In the genomic region with DNA sequence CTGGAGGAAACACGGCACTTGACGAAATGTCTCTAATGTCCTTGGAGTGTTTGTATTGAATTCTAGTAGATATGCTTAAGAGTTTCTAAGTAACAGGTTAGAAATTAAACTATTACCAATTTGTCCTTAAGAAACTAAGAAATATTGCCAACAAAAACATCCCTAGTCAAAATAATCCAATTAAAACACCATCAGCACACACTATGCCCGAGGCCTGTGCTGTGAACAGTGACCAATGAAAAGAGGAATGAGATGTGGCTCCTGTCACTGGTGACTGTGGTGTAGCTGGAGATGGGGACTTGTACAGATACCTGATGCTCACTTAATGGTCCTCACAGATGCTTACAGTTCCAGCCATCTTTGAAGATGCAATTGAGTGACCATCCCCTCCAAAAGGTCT, we compare ENCODE assay signal across 30 cellular contexts.
DNase-seq lines count a peak whose midpoint lies in the region; ATAC-seq and TF ChIP-seq lines count a peak whose summit lies in the region.
"Had no signal": no experiment of that assay in that cellular context is flagged by ENCODE, and none has a peak within 500 bp of the region (broad histone marks: within the 10 kb centered on the region; RNA-seq: fewer than 3 reads in every experiment).

No MANE protein-coding gene starts in this region.

- POLR2A ChIA-PET in SK-N-SH (lab: Yijun Ruan, JAX): no interaction called here

- no peaks in the 10 kb centered on the region for H3F3A ChIP-seq in SK-N-SH (replicated peaks; ENCODE audit: insufficient read depth)

- H3K4me3 ChIP-seq in SK-N-SH (ENCODE audit: low read depth in 2 of 2, low read length in 1 of 2) (no peak overlapping the region), epithelial cell of proximal tubule (ENCODE audit: low read depth, low read length) (no peak overlapping the region), mucosa of descending colon (no peak overlapping the region)
- H3K4me3 ChIP-seq: A549; BLaER1; BLaER1 treated with 17β-estradiol and CSF1 and Interleukin-3, amounts not matched to agents 10 nM and 100 nM had no signal

- H3K9me3 ChIP-seq in SK-N-SH (no peaks in the 10 kb centered on the region), mucosa of descending colon (no peaks in the 10 kb centered on the region)
- H3K9me3 ChIP-seq: A549; BE2C; BLaER1; BLaER1 treated with 17β-estradiol and CSF1 and Interleukin-3, amounts not matched to agents 10 nM and 100 nM; Caco-2 had no signal

- ATAC-seq in SK-N-SH treated with all-trans-retinoic acid at 6 μM for 48 hours: no peak
- no peak for ATAC-seq in mucosa of descending colon
- ATAC-seq in HG03469 (IDR thresholded peaks at IDR 0.05; ENCODE audit: unreplicated experiment): no peak
- no peak for ATAC-seq in HG02981 (IDR thresholded peaks at IDR 0.05; ENCODE audit: unreplicated experiment)
- ATAC-seq: A549; CD8-positive, alpha-beta T cell had no signal

- no peak for TF ChIP-seq CTCF in SK-N-SH (IDR thresholded peaks at IDR 0.05)
- no peak for TF ChIP-seq CTCF in epithelial cell of proximal tubule (conservative IDR thresholded peaks at IDR 0.05; ENCODE audit: low read depth, low read length)
- TF ChIP-seq CTCF in mucosa of descending colon (IDR thresholded peaks at IDR 0.05): no peak

- no peaks in the 10 kb centered on the region for H3K27me3 ChIP-seq in SK-N-SH (ENCODE audit: insufficient read depth)
- H3K27me3 ChIP-seq: BE2C; BLaER1; BLaER1 treated with 17β-estradiol and CSF1 and Interleukin-3, amounts not matched to agents 10 nM and 100 nM had no signal

- CTCF ChIA-PET in SK-N-SH (lab: Yijun Ruan, JAX): interaction anchor here (0.6 to 1.4 kb wide), 2 partner anchors 12 to 217 kb away, joined by 3 to 4 read pairs; no protein-coding TSS in a partner anchor

- no peak for TF ChIP-seq RAD21 in SK-N-SH (IDR thresholded peaks at IDR 0.05; ENCODE audit: low read length)

- WGBS in SK-N-SH (ENCODE audit: low lambda C conversion rate): 17% methylated on average over 3 of the region's 3 CpGs

- H3K9ac ChIP-seq in SK-N-SH: no peak overlapping the region
- H3K9ac ChIP-seq: BLaER1; BLaER1 treated with 17β-estradiol and CSF1 and Interleukin-3, amounts not matched to agents 10 nM and 100 nM had no signal

- H2AFZ ChIP-seq in SK-N-SH (ENCODE audit: low read depth): no peak overlapping the region

- no peaks in the 10 kb centered on the region for H3K79me2 ChIP-seq in SK-N-SH (ENCODE audit: insufficient read depth)

- H3K27ac ChIP-seq in SK-N-SH (ENCODE audit: low read depth in 2 of 2, low read length in 1 of 2): no peak overlapping the region; a peak in 1 of 4 replicates
- H3K27ac ChIP-seq: 22Rv1; A549; BLaER1; BLaER1 treated with 17β-estradiol and CSF1 and Interleukin-3, amounts not matched to agents 10 nM and 100 nM; C4-2B had no signal

- intact Hi-C loops in mucosa of descending colon (cut with DNase I, micrococcal nuclease) (no loop called here), cardiac septum (cut with DNase I) (no loop called here)

- H3K4me2 ChIP-seq in SK-N-SH: no peak overlapping the region
- H3K4me2 ChIP-seq: A549; BLaER1; BLaER1 treated with 17β-estradiol and CSF1 and Interleukin-3, amounts not matched to agents 10 nM and 100 nM had no signal

- no peaks in the 10 kb centered on the region for H3K36me3 ChIP-seq in SK-N-SH (replicated peaks in 1 of 2; ENCODE audit: control insufficient read depth in 1 of 2, insufficient read depth in 2 of 2, low read length in 1 of 2)
- H3K36me3 ChIP-seq in mucosa of descending colon (ENCODE audit: low read depth): no peaks in the 10 kb centered on the region
- H3K36me3 ChIP-seq: BE2C; BLaER1; BLaER1 treated with 17β-estradiol and CSF1 and Interleukin-3, amounts not matched to agents 10 nM and 100 nM had no signal

- peak; percentile 50 for DNase-seq in SK-N-SH
- peak; percentile 13 for DNase-seq in epithelial cell of proximal tubule (ENCODE audit: low read depth)
- peak; percentile 89 for DNase-seq in renal cortical epithelial cell (ENCODE audit: low read depth)
- DNase-seq in mucosa of descending colon: no peak
- no peak for DNase-seq in cardiac septum (ENCODE audit: low spot score)
- DNase-seq: 8988T; ACHN; AML-193; BE2C; C1 segment of cervical spinal cord; Caco-2; Calu3; CD4-positive, alpha-beta memory T cell; CD4-positive, alpha-beta T cell; CD4-positive, CD25-positive, alpha-beta regulatory T cell; CD8-positive, alpha-beta memory T cell; CD8-positive, alpha-beta T cell; COR-L47; DMS 273 treated with DMSO at 0.1 percent for 48 hours; DMS53; DND-41; EL had no signal

- peak in 1 of 2 experiments; percentile 67; a peak in 2 of 4 replicates for TF ChIP-seq EP300 in SK-N-SH (IDR thresholded peaks at IDR 0.05; ENCODE audit: borderline replicate concordance in 1 of 2, low read depth in 1 of 2, low read length in 1 of 2)

- H3K9me2 ChIP-seq in SK-N-SH: no peaks in the 10 kb centered on the region

- no peaks in the 10 kb centered on the region for H4K20me1 ChIP-seq in SK-N-SH (ENCODE audit: insufficient read depth)
- H4K20me1 ChIP-seq: BLaER1; BLaER1 treated with 17β-estradiol and CSF1 and Interleukin-3, amounts not matched to agents 10 nM and 100 nM had no signal

- peaks cover 0 to 10% of the 10 kb centered on the region in 2 experiments; a peak in 2 of 4 replicates for H3K4me1 ChIP-seq in SK-N-SH (ENCODE audit: control insufficient read depth in 1 of 2, insufficient read depth in 2 of 2, low read depth in 1 of 2, low read length in 1 of 2)
- H3K4me1 ChIP-seq in mucosa of descending colon (ENCODE audit: low read depth): no peaks in the 10 kb centered on the region
- H3K4me1 ChIP-seq: A549; BE2C; BLaER1; BLaER1 treated with 17β-estradiol and CSF1 and Interleukin-3, amounts not matched to agents 10 nM and 100 nM; Caco-2 had no signal

TF ChIP-seq in SK-N-SH, 30 proteins besides CTCF, POLR2A, EP300 and RAD21:
- peak; percentile 31; the same call in 1 of the 2 replicates for TF ChIP-seq RCOR1 (IDR thresholded peaks at IDR 0.05; ENCODE audit: low read length)
- TF ChIP-seq GATA2 (CRISPR knock-in tag; IDR thresholded peaks at IDR 0.05): 0 out of 2 replicates have a peak, but pooled peaks have one; percentile 29
- no peak for TF ChIP-seq FOSL2 (IDR thresholded peaks at IDR 0.05; ENCODE audit: borderline replicate concordance, low read depth)
TF ChIP-seq in SK-N-SH: peak in this region for 2.

TF ChIP-seq in SK-N-SH treated with all-trans-retinoic acid at 6 μM for 48 hours, 23 proteins besides CTCF, POLR2A, EP300 and RAD21:
- TF ChIP-seq TCF4 (CRISPR knock-in tag; IDR thresholded peaks at IDR 0.05; ENCODE audit: borderline replicate concordance) (peak; percentile 52; the same call in 1 of the 2 replicates), ZC3H10 (CRISPR knock-in tag; IDR thresholded peaks at IDR 0.05) (no peak)
- TF ChIP-seq, protein P1, sequence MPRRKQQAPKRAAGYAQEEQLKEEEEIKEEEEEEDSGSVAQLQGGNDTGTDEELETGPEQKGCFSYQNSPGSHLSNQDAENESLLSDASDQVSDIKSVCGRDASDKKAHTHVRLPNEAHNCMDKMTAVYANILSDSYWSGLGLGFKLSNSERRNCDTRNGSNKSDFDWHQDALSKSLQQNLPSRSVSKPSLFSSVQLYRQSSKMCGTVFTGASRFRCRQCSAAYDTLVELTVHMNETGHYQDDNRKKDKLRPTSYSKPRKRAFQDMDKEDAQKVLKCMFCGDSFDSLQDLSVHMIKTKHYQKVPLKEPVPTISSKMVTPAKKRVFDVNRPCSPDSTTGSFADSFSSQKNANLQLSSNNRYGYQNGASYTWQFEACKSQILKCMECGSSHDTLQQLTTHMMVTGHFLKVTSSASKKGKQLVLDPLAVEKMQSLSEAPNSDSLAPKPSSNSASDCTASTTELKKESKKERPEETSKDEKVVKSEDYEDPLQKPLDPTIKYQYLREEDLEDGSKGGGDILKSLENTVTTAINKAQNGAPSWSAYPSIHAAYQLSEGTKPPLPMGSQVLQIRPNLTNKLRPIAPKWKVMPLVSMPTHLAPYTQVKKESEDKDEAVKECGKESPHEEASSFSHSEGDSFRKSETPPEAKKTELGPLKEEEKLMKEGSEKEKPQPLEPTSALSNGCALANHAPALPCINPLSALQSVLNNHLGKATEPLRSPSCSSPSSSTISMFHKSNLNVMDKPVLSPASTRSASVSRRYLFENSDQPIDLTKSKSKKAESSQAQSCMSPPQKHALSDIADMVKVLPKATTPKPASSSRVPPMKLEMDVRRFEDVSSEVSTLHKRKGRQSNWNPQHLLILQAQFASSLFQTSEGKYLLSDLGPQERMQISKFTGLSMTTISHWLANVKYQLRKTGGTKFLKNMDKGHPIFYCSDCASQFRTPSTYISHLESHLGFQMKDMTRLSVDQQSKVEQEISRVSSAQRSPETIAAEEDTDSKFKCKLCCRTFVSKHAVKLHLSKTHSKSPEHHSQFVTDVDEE (CRISPR knock-in tag; IDR thresholded peaks at IDR 0.05): peak; percentile 32; the same call in 1 of the 2 replicates

Comparison
In these comparisons a context has a peak if more than half of its experiments do, and no peak if none do; other contexts are left out.
1. DNase-seq: peak in SK-N-SH (single experiment), epithelial cell of proximal tubule (single experiment) and renal cortical epithelial cell (single experiment); none in mucosa of descending colon (0 of 3) and cardiac septum (single experiment).